Comparison of ENCODE assay signal across 10 cellular contexts in the genomic region with DNA sequence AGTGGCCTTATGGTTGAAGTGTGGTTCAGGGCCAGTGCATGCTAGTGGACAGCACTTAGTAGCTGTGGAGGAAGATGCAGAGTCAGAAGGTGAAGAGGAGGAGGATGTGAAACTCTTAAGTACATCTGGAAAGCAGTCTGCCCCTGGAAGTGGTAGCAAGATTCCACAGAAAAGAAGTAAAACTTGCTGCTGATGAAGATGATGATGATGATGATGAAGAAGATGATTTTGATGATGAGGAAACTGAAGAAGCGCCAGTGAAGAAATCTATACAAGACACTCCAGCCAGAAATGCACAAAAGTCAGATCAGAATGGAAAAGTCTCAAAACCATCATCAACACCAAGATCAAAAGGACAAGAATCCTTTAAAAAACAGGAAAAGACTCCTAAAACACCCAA. TPM values are rescaled to one million over a fixed set of nuclear protein-coding genes. Genes with fewer than 3 reads are reported as not detected.
"Had no signal": no experiment of that assay in that cellular context is flagged by ENCODE, and none has a peak within 500 bp of the region (broad histone marks: within the 10 kb centered on the region; RNA-seq: fewer than 3 reads in every experiment).

No MANE protein-coding gene starts in this region.

- H3K9me3 ChIP-seq: HAP-1 had no signal

- H3K9ac ChIP-seq: GM23248, KMS-11 had no signal

- H3K27ac Mint-ChIP-seq: IgD-negative memory B cell had no signal

- FAIRE-seq: HTR-8/SVneo had no signal

- ATAC-seq: HCT116 had no signal

- DNase-seq: GM23248, GOT3, H7, Karpas-422, KBM-7 had no signal

- H3K36me3 ChIP-seq: HAP-1 had no signal

- H3K4me1 Mint-ChIP-seq: IgD-negative memory B cell had no signal

- H3K4me1 ChIP-seq: HAP-1 had no signal

- H3K27ac ChIP-seq: GM23248, KMS-11 had no signal

- H3K4me2 ChIP-seq: KMS-11 had no signal

- H3K4me3 Mint-ChIP-seq: IgD-negative memory B cell had no signal

- H3K4me3 ChIP-seq: GM23248, HAP-1 had no signal

RNA-seq across cellular contexts. Expression of a gene that starts 28.9 kb away (rescaled TPM):
- total RNA-seq: GM23248 had no signal
- polyA plus RNA-seq: GM23248, IgD-negative memory B cell had no signal
